In genomic region chr5:73565969-73566547, GRCh38 we compare ENCODE assay signal across 8 cellular contexts. TPM values are rescaled to one million over a fixed set of nuclear protein-coding genes. Genes with fewer than 3 reads are reported as not detected.
A peak's percentile ranks its signal among the peaks of the same experiment; 100 is the strongest.
DNase-seq lines count a peak whose midpoint lies in the region; ATAC-seq and TF ChIP-seq lines count a peak whose summit lies in the region.

No MANE protein-coding gene starts in this region.

- DNase-seq in MG63 (no peak), ovary (no peak), GM20000 (ENCODE audit: low spot score) (no peak)
- DNase-seq in effector memory CD8-positive, alpha-beta T cell = peak in 2 of 3 experiments; percentile 3 to 7
- no peak for DNase-seq in activated CD4-positive, alpha-beta T cell treated with anti-CD3 and anti-CD28 coated beads, Interleukin-2, amount 50 U/mL, for 1 hour

- TF ChIP-seq CTCF in ovary (IDR thresholded peaks at IDR 0.05) (no peak), GM20000 (IDR thresholded peaks at IDR 0.05; ENCODE audit: extremely low read depth, missing control alignments) (no peak)

- no peak for TF ChIP-seq EP300 in ovary (IDR thresholded peaks at IDR 0.05)

- H3K9me3 ChIP-seq in MG63 (no peaks in the 10 kb centered on the region), ovary (no peaks in the 10 kb centered on the region)

- H3K4me3 Mint-ChIP-seq in effector memory CD8-positive, alpha-beta T cell = peak overlapping the region; percentile 92 to 100

- H3K4me3 ChIP-seq in MG63 = peak overlapping the region; percentile 73
- H3K4me3 ChIP-seq in ovary = peak overlapping the region; percentile 63

- H3K27ac Mint-ChIP-seq in effector memory CD8-positive, alpha-beta T cell = peak overlapping the region; percentile 98 to 100

- peak; percentile 30 for ATAC-seq in GM19452 (IDR thresholded peaks at IDR 0.05; ENCODE audit: unreplicated experiment)
- no peak for ATAC-seq in effector memory CD8-positive, alpha-beta T cell (replicated peaks)
- no peak for ATAC-seq in GM21576 (IDR thresholded peaks at IDR 0.05; ENCODE audit: unreplicated experiment)
- ATAC-seq in GM21619 (IDR thresholded peaks at IDR 0.05; ENCODE audit: unreplicated experiment) = no peak

- peaks cover 5% of the 10 kb centered on the region for H3K4me1 ChIP-seq in ovary (ENCODE audit: insufficient read depth)

- no peaks in the 10 kb centered on the region for H3K27me3 Mint-ChIP-seq in effector memory CD8-positive, alpha-beta T cell

- WGBS in ovary, 3 donors = 2 to 5% (median 4%) methylated on average over 8 of the region's 8 CpGs

- TF ChIP-seq POLR2A in ovary (IDR thresholded peaks at IDR 0.05) = no peak

- H3K4me1 Mint-ChIP-seq in effector memory CD8-positive, alpha-beta T cell (ENCODE audit: low read depth in 2 of 2) = peaks cover 21 to 42% of the 10 kb centered on the region in 2 donors

- peaks cover 22% of the 10 kb centered on the region for H3K36me3 ChIP-seq in MG63
- no peaks in the 10 kb centered on the region for H3K36me3 ChIP-seq in ovary

- H3K36me3 Mint-ChIP-seq in effector memory CD8-positive, alpha-beta T cell (ENCODE audit: insufficient read depth) = peaks cover 61% of the 10 kb centered on the region

- H3K27me3 ChIP-seq in MG63 (no peaks in the 10 kb centered on the region), ovary (no peaks in the 10 kb centered on the region)

- peak overlapping the region in 1 of 2 donors; percentile 89 for H3K27ac ChIP-seq in ovary

- intact Hi-C loops in ovary (cut with DNase I) = no loop called here

- no peaks in the 10 kb centered on the region for H3K9me3 Mint-ChIP-seq in effector memory CD8-positive, alpha-beta T cell

RNA-seq across cellular contexts. Expression of gene UTP15, which starts 0.5 kb away (rescaled TPM):
- total RNA-seq in MG63 (2014; rRNA removed; shearing (Covaris generic); ENCODE audit: low replicate concordance) = 13.1 and 21.2 TPM in 2 replicates
- 10 to 100 TPM in 6 of 7 donors, 1 to 10 TPM in 1; 8.5 to 28.0 (median 16.2) TPM for total RNA-seq in ovary
- 1 to 10 TPM; 3.5 to 7.6 TPM for polyA plus RNA-seq in ovary

RNA-seq across cellular contexts. Expression of gene ANKRA2, which starts 0.6 kb away (rescaled TPM):
- 9.4 and 22.2 TPM in 2 replicates for total RNA-seq in MG63 (2014; rRNA removed; shearing (Covaris generic); ENCODE audit: low replicate concordance)
- 10 to 100 TPM; 22.3 to 44.2 (median 23.1) TPM for total RNA-seq in ovary
- polyA plus RNA-seq in ovary = 10 to 100 TPM; 25.5 to 28.3 TPM

RNA-seq across cellular contexts. Expression of gene ARHGEF28, which starts 59.9 kb away (rescaled TPM):
- total RNA-seq in MG63 (2014; rRNA removed; shearing (Covaris generic); ENCODE audit: low replicate concordance) = 7.6 and 8.0 TPM in 2 replicates
- 10 to 100 TPM; 29.4 to 75.6 (median 36.6) TPM for total RNA-seq in ovary
- 10 to 100 TPM; 21.5 to 34.0 TPM for polyA plus RNA-seq in ovary

Comparison
In these comparisons a context has a peak if more than half of its experiments do, and no peak if none do; other contexts are left out.
1. DNase-seq: peak in effector memory CD8-positive, alpha-beta T cell (2 of 3); none in MG63 (single experiment), ovary (0 of 5), activated CD4-positive, alpha-beta T cell treated with anti-CD3 and anti-CD28 coated beads, Interleukin-2, amount 50 U/mL, for 1 hour (single experiment) and GM20000 (single experiment).